2 cellular contexts compared by ENCODE assay signal in the genomic region with DNA sequence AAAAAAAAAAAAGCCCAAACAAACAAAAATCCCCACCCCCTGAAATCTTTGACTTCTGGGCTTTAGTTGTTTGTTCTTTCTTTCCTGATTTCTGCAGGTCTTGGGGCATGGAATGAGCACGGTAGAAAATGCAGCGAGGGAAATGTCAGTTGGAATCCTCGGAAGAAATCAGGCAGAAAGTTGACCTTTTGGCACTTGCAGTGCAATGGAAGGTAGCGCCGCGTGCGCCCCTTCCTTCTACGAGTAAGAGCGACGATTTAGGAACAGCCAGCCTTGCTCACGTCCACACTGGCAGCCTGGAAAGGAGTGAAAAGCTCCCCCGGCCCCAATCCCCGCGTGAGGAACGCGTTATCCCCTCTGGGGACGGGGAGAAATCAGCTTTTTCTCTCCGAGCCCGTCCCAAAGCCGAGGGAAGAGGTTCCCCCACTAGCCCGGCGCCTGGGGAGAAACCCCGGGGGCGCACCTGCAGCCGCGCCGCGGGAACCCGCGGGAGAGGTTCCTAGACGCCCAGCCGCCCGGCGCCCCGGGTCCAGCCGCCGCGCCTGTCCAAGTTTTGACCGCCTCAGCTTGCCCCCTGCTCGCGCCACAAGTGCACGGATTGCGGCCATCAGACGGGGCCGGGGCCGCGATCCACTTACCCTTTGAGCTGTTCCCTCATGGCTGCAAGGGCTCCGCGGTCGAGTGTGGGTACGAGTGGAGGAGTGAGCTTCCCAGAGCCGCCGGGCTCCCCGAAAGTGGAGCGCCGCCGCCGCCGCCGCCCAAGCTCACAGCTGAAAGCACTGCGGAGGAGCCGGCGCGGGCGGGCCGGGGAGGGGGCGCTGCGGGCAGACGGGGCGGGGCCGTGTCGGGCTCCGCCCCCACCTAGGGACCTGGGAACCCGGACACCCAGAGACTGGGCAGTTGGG.
TF ChIP-seq lines count a peak whose summit lies in the region.

No MANE protein-coding gene starts in this region.

TF ChIP-seq in HEK293, 187 proteins besides CTCF, POLR2A, EP300 and RAD21 (continued from another document and continues in another):
- TF ChIP-seq, protein P1, sequence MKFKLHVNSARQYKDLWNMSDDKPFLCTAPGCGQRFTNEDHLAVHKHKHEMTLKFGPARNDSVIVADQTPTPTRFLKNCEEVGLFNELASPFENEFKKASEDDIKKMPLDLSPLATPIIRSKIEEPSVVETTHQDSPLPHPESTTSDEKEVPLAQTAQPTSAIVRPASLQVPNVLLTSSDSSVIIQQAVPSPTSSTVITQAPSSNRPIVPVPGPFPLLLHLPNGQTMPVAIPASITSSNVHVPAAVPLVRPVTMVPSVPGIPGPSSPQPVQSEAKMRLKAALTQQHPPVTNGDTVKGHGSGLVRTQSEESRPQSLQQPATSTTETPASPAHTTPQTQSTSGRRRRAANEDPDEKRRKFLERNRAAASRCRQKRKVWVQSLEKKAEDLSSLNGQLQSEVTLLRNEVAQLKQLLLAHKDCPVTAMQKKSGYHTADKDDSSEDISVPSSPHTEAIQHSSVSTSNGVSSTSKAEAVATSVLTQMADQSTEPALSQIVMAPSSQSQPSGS (tag by site-specific recombination; IDR thresholded peaks at IDR 0.05; ENCODE audit: low read depth): no peak
- TF ChIP-seq, protein P2, sequence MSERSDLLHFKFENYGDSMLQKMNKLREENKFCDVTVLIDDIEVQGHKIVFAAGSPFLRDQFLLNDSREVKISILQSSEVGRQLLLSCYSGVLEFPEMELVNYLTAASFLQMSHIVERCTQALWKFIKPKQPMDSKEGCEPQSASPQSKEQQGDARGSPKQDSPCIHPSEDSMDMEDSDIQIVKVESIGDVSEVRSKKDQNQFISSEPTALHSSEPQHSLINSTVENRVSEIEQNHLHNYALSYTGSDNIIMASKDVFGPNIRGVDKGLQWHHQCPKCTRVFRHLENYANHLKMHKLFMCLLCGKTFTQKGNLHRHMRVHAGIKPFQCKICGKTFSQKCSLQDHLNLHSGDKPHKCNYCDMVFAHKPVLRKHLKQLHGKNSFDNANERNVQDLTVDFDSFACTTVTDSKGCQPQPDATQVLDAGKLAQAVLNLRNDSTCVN (tag by site-specific recombination; optimal IDR thresholded peaks at IDR 0.05): peak; percentile 58
- TF ChIP-seq ZBTB17 (tag by site-specific recombination; IDR thresholded peaks at IDR 0.05) (no peak), ZBTB20 (tag by site-specific recombination; IDR thresholded peaks at IDR 0.05) (no peak), ZNF623 (tag by site-specific recombination; IDR thresholded peaks at IDR 0.05) (no peak), ZIC2 (tag by site-specific recombination; IDR thresholded peaks at IDR 0.05) (0 out of 2 replicates have a peak, but pooled peaks have one; percentile 20), PRDM1 (tag by site-specific recombination; IDR thresholded peaks at IDR 0.05) (peak; percentile 56), ZNF596 (tag by site-specific recombination; IDR thresholded peaks at IDR 0.05) (no peak), ZNF19 (tag by site-specific recombination; IDR thresholded peaks at IDR 0.05; ENCODE audit: low read depth) (no peak), BCL11A (tag by site-specific recombination; IDR thresholded peaks at IDR 0.05; ENCODE audit: low read depth) (no peak), ZNF221 (tag by site-specific recombination; IDR thresholded peaks at IDR 0.05; ENCODE audit: borderline replicate concordance) (no peak), FEZF1 (tag by site-specific recombination; IDR thresholded peaks at IDR 0.05) (no peak), ZNF311 (tag by site-specific recombination; IDR thresholded peaks at IDR 0.05; ENCODE audit: borderline replicate concordance) (no peak), TRIM28 (IDR thresholded peaks at IDR 0.05; ENCODE audit: borderline replicate concordance, low read length) (no peak), BCL11B (tag by site-specific recombination; IDR thresholded peaks at IDR 0.05; ENCODE audit: low read depth) (no peak), ZNF335 (tag by site-specific recombination; conservative IDR thresholded peaks at IDR 0.05) (peak; percentile 52), ZFHX2 (tag by site-specific recombination; conservative IDR thresholded peaks at IDR 0.05) (0 out of 2 replicates have a peak, but pooled peaks have one; percentile 9), ZBTB8A (tag by site-specific recombination; IDR thresholded peaks at IDR 0.05) (peak; percentile 53; the same call in 1 of the 2 replicates)
- TF ChIP-seq, protein P3, sequence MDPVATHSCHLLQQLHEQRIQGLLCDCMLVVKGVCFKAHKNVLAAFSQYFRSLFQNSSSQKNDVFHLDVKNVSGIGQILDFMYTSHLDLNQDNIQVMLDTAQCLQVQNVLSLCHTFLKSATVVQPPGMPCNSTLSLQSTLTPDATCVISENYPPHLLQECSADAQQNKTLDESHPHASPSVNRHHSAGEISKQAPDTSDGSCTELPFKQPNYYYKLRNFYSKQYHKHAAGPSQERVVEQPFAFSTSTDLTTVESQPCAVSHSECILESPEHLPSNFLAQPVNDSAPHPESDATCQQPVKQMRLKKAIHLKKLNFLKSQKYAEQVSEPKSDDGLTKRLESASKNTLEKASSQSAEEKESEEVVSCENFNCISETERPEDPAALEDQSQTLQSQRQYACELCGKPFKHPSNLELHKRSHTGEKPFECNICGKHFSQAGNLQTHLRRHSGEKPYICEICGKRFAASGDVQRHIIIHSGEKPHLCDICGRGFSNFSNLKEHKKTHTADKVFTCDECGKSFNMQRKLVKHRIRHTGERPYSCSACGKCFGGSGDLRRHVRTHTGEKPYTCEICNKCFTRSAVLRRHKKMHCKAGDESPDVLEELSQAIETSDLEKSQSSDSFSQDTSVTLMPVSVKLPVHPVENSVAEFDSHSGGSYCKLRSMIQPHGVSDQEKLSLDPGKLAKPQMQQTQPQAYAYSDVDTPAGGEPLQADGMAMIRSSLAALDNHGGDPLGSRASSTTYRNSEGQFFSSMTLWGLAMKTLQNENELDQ (tag by site-specific recombination; IDR thresholded peaks at IDR 0.05; ENCODE audit: low read depth): no peak
- TF ChIP-seq, protein P4, sequence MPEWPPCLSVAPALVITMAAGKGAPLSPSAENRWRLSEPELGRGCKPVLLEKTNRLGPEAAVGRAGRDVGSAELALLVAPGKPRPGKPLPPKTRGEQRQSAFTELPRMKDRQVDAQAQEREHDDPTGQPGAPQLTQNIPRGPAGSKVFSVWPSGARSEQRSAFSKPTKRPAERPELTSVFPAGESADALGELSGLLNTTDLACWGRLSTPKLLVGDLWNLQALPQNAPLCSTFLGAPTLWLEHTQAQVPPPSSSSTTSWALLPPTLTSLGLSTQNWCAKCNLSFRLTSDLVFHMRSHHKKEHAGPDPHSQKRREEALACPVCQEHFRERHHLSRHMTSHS (tag by site-specific recombination; IDR thresholded peaks at IDR 0.05): no peak

TF ChIP-seq in GM12878, 131 proteins besides CTCF, POLR2A, EP300 and RAD21 (continued from another document and continues in another):
- TF ChIP-seq, protein P5, sequence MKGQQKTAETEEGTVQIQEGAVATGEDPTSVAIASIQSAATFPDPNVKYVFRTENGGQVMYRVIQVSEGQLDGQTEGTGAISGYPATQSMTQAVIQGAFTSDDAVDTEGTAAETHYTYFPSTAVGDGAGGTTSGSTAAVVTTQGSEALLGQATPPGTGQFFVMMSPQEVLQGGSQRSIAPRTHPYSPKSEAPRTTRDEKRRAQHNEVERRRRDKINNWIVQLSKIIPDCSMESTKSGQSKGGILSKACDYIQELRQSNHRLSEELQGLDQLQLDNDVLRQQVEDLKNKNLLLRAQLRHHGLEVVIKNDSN (IDR thresholded peaks at IDR 0.05; ENCODE audit: borderline replicate concordance, extremely low read length, insufficient read depth, low read depth, low read length): no peak
- 0 out of 2 replicates have a peak, but pooled peaks have one; percentile 29 for TF ChIP-seq ZNF384 (IDR thresholded peaks at IDR 0.05; ENCODE audit: borderline replicate concordance, low read depth, low read length)
- no peak for TF ChIP-seq NFYA (IDR thresholded peaks at IDR 0.05; ENCODE audit: borderline replicate concordance, low read depth, low read length)
- no peak for TF ChIP-seq TBL1XR1 (IDR thresholded peaks at IDR 0.05; ENCODE audit: low read depth, low read length)
- TF ChIP-seq, protein P6, sequence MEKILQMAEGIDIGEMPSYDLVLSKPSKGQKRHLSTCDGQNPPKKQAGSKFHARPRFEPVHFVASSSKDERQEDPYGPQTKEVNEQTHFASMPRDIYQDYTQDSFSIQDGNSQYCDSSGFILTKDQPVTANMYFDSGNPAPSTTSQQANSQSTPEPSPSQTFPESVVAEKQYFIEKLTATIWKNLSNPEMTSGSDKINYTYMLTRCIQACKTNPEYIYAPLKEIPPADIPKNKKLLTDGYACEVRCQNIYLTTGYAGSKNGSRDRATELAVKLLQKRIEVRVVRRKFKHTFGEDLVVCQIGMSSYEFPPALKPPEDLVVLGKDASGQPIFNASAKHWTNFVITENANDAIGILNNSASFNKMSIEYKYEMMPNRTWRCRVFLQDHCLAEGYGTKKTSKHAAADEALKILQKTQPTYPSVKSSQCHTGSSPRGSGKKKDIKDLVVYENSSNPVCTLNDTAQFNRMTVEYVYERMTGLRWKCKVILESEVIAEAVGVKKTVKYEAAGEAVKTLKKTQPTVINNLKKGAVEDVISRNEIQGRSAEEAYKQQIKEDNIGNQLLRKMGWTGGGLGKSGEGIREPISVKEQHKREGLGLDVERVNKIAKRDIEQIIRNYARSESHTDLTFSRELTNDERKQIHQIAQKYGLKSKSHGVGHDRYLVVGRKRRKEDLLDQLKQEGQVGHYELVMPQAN (conservative IDR thresholded peaks at IDR 0.05): 0 out of 2 replicates have a peak, but pooled peaks have one; percentile 37
- TF ChIP-seq, protein P7, sequence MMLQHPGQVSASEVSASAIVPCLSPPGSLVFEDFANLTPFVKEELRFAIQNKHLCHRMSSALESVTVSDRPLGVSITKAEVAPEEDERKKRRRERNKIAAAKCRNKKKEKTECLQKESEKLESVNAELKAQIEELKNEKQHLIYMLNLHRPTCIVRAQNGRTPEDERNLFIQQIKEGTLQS (IDR thresholded peaks at IDR 0.05; ENCODE audit: borderline replicate concordance, extremely low read depth, low read depth, low read length): no peak
- peak in 1 of 2 experiments; percentile 25; a peak in 1 of 3 replicates for TF ChIP-seq EGR1 (IDR thresholded peaks at IDR 0.05; ENCODE audit: borderline replicate concordance in 1 of 2, low read depth in 2 of 2, low read length in 2 of 2)
- TF ChIP-seq NFIC (IDR thresholded peaks at IDR 0.05; ENCODE audit: low read depth, low read length): no peak
- no peak for TF ChIP-seq TARDBP (IDR thresholded peaks at IDR 0.05; ENCODE audit: borderline replicate concordance)
- TF ChIP-seq, protein P8, sequence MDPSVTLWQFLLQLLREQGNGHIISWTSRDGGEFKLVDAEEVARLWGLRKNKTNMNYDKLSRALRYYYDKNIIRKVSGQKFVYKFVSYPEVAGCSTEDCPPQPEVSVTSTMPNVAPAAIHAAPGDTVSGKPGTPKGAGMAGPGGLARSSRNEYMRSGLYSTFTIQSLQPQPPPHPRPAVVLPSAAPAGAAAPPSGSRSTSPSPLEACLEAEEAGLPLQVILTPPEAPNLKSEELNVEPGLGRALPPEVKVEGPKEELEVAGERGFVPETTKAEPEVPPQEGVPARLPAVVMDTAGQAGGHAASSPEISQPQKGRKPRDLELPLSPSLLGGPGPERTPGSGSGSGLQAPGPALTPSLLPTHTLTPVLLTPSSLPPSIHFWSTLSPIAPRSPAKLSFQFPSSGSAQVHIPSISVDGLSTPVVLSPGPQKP (IDR thresholded peaks at IDR 0.05; ENCODE audit: low read depth, low read length): no peak
- TF ChIP-seq KDM1A (IDR thresholded peaks at IDR 0.05; ENCODE audit: borderline replicate concordance): no peak
- TF ChIP-seq, protein P9, sequence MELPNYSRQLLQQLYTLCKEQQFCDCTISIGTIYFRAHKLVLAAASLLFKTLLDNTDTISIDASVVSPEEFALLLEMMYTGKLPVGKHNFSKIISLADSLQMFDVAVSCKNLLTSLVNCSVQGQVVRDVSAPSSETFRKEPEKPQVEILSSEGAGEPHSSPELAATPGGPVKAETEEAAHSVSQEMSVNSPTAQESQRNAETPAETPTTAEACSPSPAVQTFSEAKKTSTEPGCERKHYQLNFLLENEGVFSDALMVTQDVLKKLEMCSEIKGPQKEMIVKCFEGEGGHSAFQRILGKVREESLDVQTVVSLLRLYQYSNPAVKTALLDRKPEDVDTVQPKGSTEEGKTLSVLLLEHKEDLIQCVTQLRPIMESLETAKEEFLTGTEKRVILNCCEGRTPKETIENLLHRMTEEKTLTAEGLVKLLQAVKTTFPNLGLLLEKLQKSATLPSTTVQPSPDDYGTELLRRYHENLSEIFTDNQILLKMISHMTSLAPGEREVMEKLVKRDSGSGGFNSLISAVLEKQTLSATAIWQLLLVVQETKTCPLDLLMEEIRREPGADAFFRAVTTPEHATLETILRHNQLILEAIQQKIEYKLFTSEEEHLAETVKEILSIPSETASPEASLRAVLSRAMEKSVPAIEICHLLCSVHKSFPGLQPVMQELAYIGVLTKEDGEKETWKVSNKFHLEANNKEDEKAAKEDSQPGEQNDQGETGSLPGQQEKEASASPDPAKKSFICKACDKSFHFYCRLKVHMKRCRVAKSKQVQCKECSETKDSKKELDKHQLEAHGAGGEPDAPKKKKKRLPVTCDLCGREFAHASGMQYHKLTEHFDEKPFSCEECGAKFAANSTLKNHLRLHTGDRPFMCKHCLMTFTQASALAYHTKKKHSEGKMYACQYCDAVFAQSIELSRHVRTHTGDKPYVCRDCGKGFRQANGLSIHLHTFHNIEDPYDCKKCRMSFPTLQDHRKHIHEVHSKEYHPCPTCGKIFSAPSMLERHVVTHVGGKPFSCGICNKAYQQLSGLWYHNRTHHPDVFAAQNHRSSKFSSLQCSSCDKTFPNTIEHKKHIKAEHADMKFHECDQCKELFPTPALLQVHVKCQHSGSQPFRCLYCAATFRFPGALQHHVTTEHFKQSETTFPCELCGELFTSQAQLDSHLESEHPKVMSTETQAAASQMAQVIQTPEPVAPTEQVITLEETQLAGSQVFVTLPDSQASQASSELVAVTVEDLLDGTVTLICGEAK (IDR thresholded peaks at IDR 0.05; ENCODE audit: borderline replicate concordance): no peak
- no peak for TF ChIP-seq CHD2 (IDR thresholded peaks at IDR 0.05; ENCODE audit: borderline replicate concordance, low read depth, low read length)
- no peak for TF ChIP-seq BHLHE40 (IDR thresholded peaks at IDR 0.05; ENCODE audit: borderline replicate concordance in 1 of 2, low read depth in 2 of 2, low read length in 1 of 2)
- TF ChIP-seq IKZF1 (conservative IDR thresholded peaks at IDR 0.05): peak; percentile 4; the same call in 1 of the 2 replicates
- TF ChIP-seq NRF1 (conservative IDR thresholded peaks at IDR 0.05; ENCODE audit: low read depth, low read length): no peak
- TF ChIP-seq ZSCAN29 (IDR thresholded peaks at IDR 0.05): no peak
- TF ChIP-seq NBN (IDR thresholded peaks at IDR 0.05): no peak
- TF ChIP-seq GATAD2B (conservative IDR thresholded peaks at IDR 0.05; ENCODE audit: low read depth): no peak
- TF ChIP-seq SMAD5 (IDR thresholded peaks at IDR 0.05; ENCODE audit: low read depth): no peak
- no peak for TF ChIP-seq ZNF274 (IDR thresholded peaks at IDR 0.05; ENCODE audit: insufficient read depth, insufficient read length)
